In genomic region chr14:74579447-74580274, GRCh38 we compare ENCODE assay signal across 10 cellular contexts. TPM values are rescaled to one million over a fixed set of nuclear protein-coding genes. Genes with fewer than 3 reads are reported as not detected.
A peak's percentile ranks its signal among the peaks of the same experiment; 100 is the strongest.
DNase-seq lines count a peak whose midpoint lies in the region; ATAC-seq and TF ChIP-seq lines count a peak whose summit lies in the region.
"Had no signal": no experiment of that assay in that cellular context is flagged by ENCODE, and none has a peak within 500 bp of the region (broad histone marks: within the 10 kb centered on the region; RNA-seq: fewer than 3 reads in every experiment).

No MANE protein-coding gene starts in this region.

- peak; percentile 79 for ATAC-seq in stimulated activated naive CD8-positive, alpha-beta T cell treated with anti-CD3 and anti-CD28 coated beads, Interleukin-15, Interleukin-2, amounts not matched to agents 100 U/mL and 50 U/mL, for 24 hours
- no peak for ATAC-seq in HG03025 (IDR thresholded peaks at IDR 0.05; ENCODE audit: low FRiP score, unreplicated experiment)

- H3K4me1 ChIP-seq in Karpas-422 (ENCODE audit: low read length): peaks cover 5% of the 10 kb centered on the region

- H3K9me3 ChIP-seq in Karpas-422 (ENCODE audit: low read length): no peaks in the 10 kb centered on the region

- H3K4me3 Mint-ChIP-seq in activated T-cell treated with anti-CD3 and anti-CD28 coated beads, Interleukin-2, amount 50 U/mL, for 24 hours: no peak overlapping the region
- H3K4me3 Mint-ChIP-seq: activated B cell treated with CpG ODN at 0.5 μM for 24 hours had no signal

- peak overlapping the region; percentile 84 for H3K27ac Mint-ChIP-seq in activated T-cell treated with anti-CD3 and anti-CD28 coated beads, Interleukin-2, amount 50 U/mL, for 24 hours
- H3K27ac Mint-ChIP-seq: activated B cell treated with CpG ODN at 0.5 μM for 24 hours had no signal

- peaks cover 7% of the 10 kb centered on the region for H3K27me3 Mint-ChIP-seq in activated T-cell treated with anti-CD3 and anti-CD28 coated beads, Interleukin-2, amount 50 U/mL, for 24 hours
- H3K27me3 Mint-ChIP-seq: activated B cell treated with CpG ODN at 0.5 μM for 24 hours had no signal

- no peaks in the 10 kb centered on the region for H3K79me2 ChIP-seq in Karpas-422 (ENCODE audit: low read length)

- H2AFZ ChIP-seq in Karpas-422 (ENCODE audit: low read length): no peak overlapping the region

- TF ChIP-seq CTCF in fibroblast of pulmonary artery (IDR thresholded peaks at IDR 0.05; ENCODE audit: low read length, missing control alignments) (no peak), GM20000 (IDR thresholded peaks at IDR 0.05; ENCODE audit: extremely low read depth, missing control alignments) (no peak)

- H3K4me1 Mint-ChIP-seq in activated T-cell treated with anti-CD3 and anti-CD28 coated beads, Interleukin-2, amount 50 U/mL, for 24 hours (ENCODE audit: low read depth): peaks cover 29% of the 10 kb centered on the region
- H3K4me1 Mint-ChIP-seq: activated B cell treated with CpG ODN at 0.5 μM for 24 hours had no signal

- no peaks in the 10 kb centered on the region for H3K36me3 Mint-ChIP-seq in activated T-cell treated with anti-CD3 and anti-CD28 coated beads, Interleukin-2, amount 50 U/mL, for 24 hours (ENCODE audit: low read depth)

- no peak overlapping the region for H3K9ac ChIP-seq in Karpas-422 (ENCODE audit: low read length)

- H3K9me2 ChIP-seq in Karpas-422 (replicated peaks; ENCODE audit: insufficient read depth, low read length): no peaks in the 10 kb centered on the region

- no peak overlapping the region for H3K4me2 ChIP-seq in Karpas-422 (ENCODE audit: low read depth, low read length, poor library complexity, severe bottlenecking)

- no peaks in the 10 kb centered on the region for H3K27me3 ChIP-seq in Karpas-422 (ENCODE audit: low read length)

- DNase-seq in DMS53 (lab: John Stamatoyannopoulos, UW): peak; percentile 56
- no peak for DNase-seq in DMS53 treated with DMSO at 0.1 percent for 48 hours (lab: John Stamatoyannopoulos, UW; ENCODE audit: unreplicated experiment)
- no peak for DNase-seq in activated T-cell treated with anti-CD3 and anti-CD28 coated beads, Interleukin-2, amount 50 U/mL, for 24 hours
- DNase-seq in fibroblast of pulmonary artery (ENCODE audit: low read depth): peak; percentile 94
- DNase-seq in stimulated activated naive CD8-positive, alpha-beta T cell treated with anti-CD3 and anti-CD28 coated beads, Interleukin-15, Interleukin-2, amounts not matched to agents 100 U/mL and 50 U/mL, for 24 hours: peak; percentile 65
- DNase-seq in GM20000 (ENCODE audit: low spot score): no peak
- DNase-seq in Karpas-422: no peak
- DNase-seq: activated B cell treated with CpG ODN at 0.5 μM for 24 hours had no signal

- H3K4me3 ChIP-seq in fibroblast of pulmonary artery (replicated peaks; ENCODE audit: low read depth, low read length) (no peak overlapping the region), Karpas-422 (ENCODE audit: low read length) (no peak overlapping the region)

- no peaks in the 10 kb centered on the region for H4K20me1 ChIP-seq in Karpas-422 (ENCODE audit: insufficient read depth, low read depth, low read length)

- H3K27ac ChIP-seq in Karpas-422 (ENCODE audit: low read length): no peak overlapping the region
- H3K27ac ChIP-seq: 22Rv1 had no signal

- no peaks in the 10 kb centered on the region for H3K36me3 ChIP-seq in Karpas-422 (ENCODE audit: insufficient read depth, low read length)

- H3K9me3 Mint-ChIP-seq in activated T-cell treated with anti-CD3 and anti-CD28 coated beads, Interleukin-2, amount 50 U/mL, for 24 hours: no peaks in the 10 kb centered on the region
- H3K9me3 Mint-ChIP-seq: activated B cell treated with CpG ODN at 0.5 μM for 24 hours had no signal

RNA-seq across cellular contexts. Expression of gene LTBP2, which starts 32.4 kb away (rescaled TPM):
- total RNA-seq in Karpas-422 (2014; rRNA removed; shearing (Covaris generic); ENCODE audit: low replicate concordance): 0.04 TPM in 1 of 2 replicates, not detected in the other

Comparison
In these comparisons a context has a peak if more than half of its experiments do, and no peak if none do; other contexts are left out.
1. DNase-seq: peak in DMS53 (single experiment), fibroblast of pulmonary artery (single experiment) and stimulated activated naive CD8-positive, alpha-beta T cell treated with anti-CD3 and anti-CD28 coated beads, Interleukin-15, Interleukin-2, amounts not matched to agents 100 U/mL and 50 U/mL, for 24 hours (single experiment); none in DMS53 treated with DMSO at 0.1 percent for 48 hours (single experiment), activated T-cell treated with anti-CD3 and anti-CD28 coated beads, Interleukin-2, amount 50 U/mL, for 24 hours (single experiment), GM20000 (single experiment) and Karpas-422 (single experiment).